In genomic region chr20:64122927-64123326, GRCh38 we compare ENCODE assay signal across 7 cellular contexts. TPM values are rescaled to one million over a fixed set of nuclear protein-coding genes. Genes with fewer than 3 reads are reported as not detected.
"Had no signal": no experiment of that assay in that cellular context is flagged by ENCODE, and none has a peak within 500 bp of the region (broad histone marks: within the 10 kb centered on the region; RNA-seq: fewer than 3 reads in every experiment).

No MANE protein-coding gene starts in this region.

RNA-seq across cellular contexts. Expression of gene NPBWR2, which starts 15.6 kb away (rescaled TPM):
- total RNA-seq: GM23248, GM23338, H1, H4, H7, H9, HFFc6 had no signal

RNA-seq across cellular contexts. Expression of gene LKAAEAR1, which starts 38.7 kb away (rescaled TPM):
- total RNA-seq: GM23338, HFFc6 had no signal

RNA-seq across cellular contexts. Expression of gene MYT1, which starts 41.3 kb away (rescaled TPM):
- total RNA-seq: GM23248, HFFc6 had no signal
